Comparison of ENCODE assay signal across 17 cellular contexts in genomic region chr4:51998837-51999236, GRCh38. TPM values are rescaled to one million over a fixed set of nuclear protein-coding genes. Genes with fewer than 3 reads are reported as not detected.
A peak's percentile ranks its signal among the peaks of the same experiment; 100 is the strongest.
DNase-seq lines count a peak whose midpoint lies in the region; ATAC-seq and TF ChIP-seq lines count a peak whose summit lies in the region.
"Had no signal": no experiment of that assay in that cellular context is flagged by ENCODE, and none has a peak within 500 bp of the region (broad histone marks: within the 10 kb centered on the region; RNA-seq: fewer than 3 reads in every experiment).

No MANE protein-coding gene starts in this region.

- H3K36me3 Mint-ChIP-seq in nephron (ENCODE audit: low read depth): no peaks in the 10 kb centered on the region
- H3K36me3 Mint-ChIP-seq: CD14-positive monocyte; CD8-positive, alpha-beta T cell had no signal

- H3K9me3 Mint-ChIP-seq in nephron: no peaks in the 10 kb centered on the region
- H3K9me3 Mint-ChIP-seq: CD8-positive, alpha-beta T cell; H9; IgD-negative memory B cell had no signal

- H3K27me3 ChIP-seq in SJCRH30: no peaks in the 10 kb centered on the region
- H3K27me3 ChIP-seq: BLaER1 had no signal

- ATAC-seq in HG03469 (IDR thresholded peaks at IDR 0.05; ENCODE audit: unreplicated experiment): no peak
- ATAC-seq: CD8-positive, alpha-beta T cell; HepG2 had no signal

- DNase-seq in NCI-H2171 treated with DMSO at 0.1 percent for 48 hours (lab: John Stamatoyannopoulos, UW): peak; percentile 2
- no peak for DNase-seq in NCI-H2171 (lab: John Stamatoyannopoulos, UW)
- DNase-seq in SJCRH30: peak; percentile 15 to 57
- DNase-seq in foreskin fibroblast: no peak
- DNase-seq in T-helper 1 cell: no peak
- DNase-seq: 8988T; Calu3; CD8-positive, alpha-beta T cell; GOT3; H9 had no signal

- H3K4me3 ChIP-seq in SJCRH30 (no peak overlapping the region), foreskin fibroblast (ENCODE audit: low read depth in 1 of 2, low read length in 2 of 2) (no peak overlapping the region)
- H3K4me3 ChIP-seq: BLaER1 had no signal

- H3K27ac ChIP-seq in SJCRH30: no peak overlapping the region
- H3K27ac ChIP-seq: BLaER1 had no signal

- no peaks in the 10 kb centered on the region for H3K9me3 ChIP-seq in SJCRH30 (replicated peaks)
- H3K9me3 ChIP-seq: BLaER1 had no signal

- TF ChIP-seq CTCF in nephron (IDR thresholded peaks at IDR 0.05; ENCODE audit: unreplicated experiment in 3 of 3): no peak
- TF ChIP-seq CTCF in foreskin fibroblast (IDR thresholded peaks at IDR 0.05; ENCODE audit: low read depth, low read length): no peak

- H3K36me3 ChIP-seq in SJCRH30: no peaks in the 10 kb centered on the region
- H3K36me3 ChIP-seq: BLaER1 had no signal

- H3K4me1 ChIP-seq in SJCRH30: 0 out of 2 replicates have a peak, but pooled peaks cover 7% of the 10 kb centered on the region
- H3K4me1 ChIP-seq: BLaER1 had no signal

- no peaks in the 10 kb centered on the region for H3K27me3 Mint-ChIP-seq in nephron (ENCODE audit: low read depth)
- H3K27me3 Mint-ChIP-seq: IgD-negative memory B cell had no signal

- H3K27ac Mint-ChIP-seq in nephron: peak overlapping the region in 2 of 3 experiments; percentile 3 to 70
- H3K27ac Mint-ChIP-seq: CD14-positive monocyte; CD8-positive, alpha-beta T cell; H9; IgD-negative memory B cell had no signal

- H3K4me3 Mint-ChIP-seq in nephron: no peak overlapping the region
- H3K4me3 Mint-ChIP-seq: CD14-positive monocyte; CD8-positive, alpha-beta T cell; H9; IgD-negative memory B cell had no signal

- peaks cover 6% of the 10 kb centered on the region for H3K4me1 Mint-ChIP-seq in nephron
- H3K4me1 Mint-ChIP-seq: CD14-positive monocyte, IgD-negative memory B cell had no signal

RNA-seq across cellular contexts. Expression of gene LRRC66, which starts 21.3 kb away (rescaled TPM):
- total RNA-seq in SJCRH30 (2014; rRNA removed; shearing (Covaris generic)): 0.10 and 0.16 TPM in 2 replicates
- total RNA-seq: A673; Calu3; CD8-positive, alpha-beta T cell; H9; HepG2 had no signal

RNA-seq across cellular contexts. Expression of gene SGCB, which starts 39.3 kb away (rescaled TPM):
- total RNA-seq in SJCRH30 (2014; rRNA removed; shearing (Covaris generic)): 40.4 and 43.3 TPM in 2 replicates

RNA-seq across cellular contexts. Expression of gene SPATA18, which starts 52.3 kb away (rescaled TPM):
- not detected in 2 replicates for total RNA-seq in SJCRH30 (2014; rRNA removed; shearing (Covaris generic))
- total RNA-seq: Calu3; CD8-positive, alpha-beta T cell had no signal

Comparison
In these comparisons a context has a peak if more than half of its experiments do, and no peak if none do; other contexts are left out.
1. DNase-seq: peak in NCI-H2171 treated with DMSO at 0.1 percent for 48 hours (single experiment) and SJCRH30 (2 of 2); none in NCI-H2171 (single experiment), foreskin fibroblast (0 of 2) and T-helper 1 cell (0 of 5).